25 cellular contexts compared by ENCODE assay signal in the genomic region with DNA sequence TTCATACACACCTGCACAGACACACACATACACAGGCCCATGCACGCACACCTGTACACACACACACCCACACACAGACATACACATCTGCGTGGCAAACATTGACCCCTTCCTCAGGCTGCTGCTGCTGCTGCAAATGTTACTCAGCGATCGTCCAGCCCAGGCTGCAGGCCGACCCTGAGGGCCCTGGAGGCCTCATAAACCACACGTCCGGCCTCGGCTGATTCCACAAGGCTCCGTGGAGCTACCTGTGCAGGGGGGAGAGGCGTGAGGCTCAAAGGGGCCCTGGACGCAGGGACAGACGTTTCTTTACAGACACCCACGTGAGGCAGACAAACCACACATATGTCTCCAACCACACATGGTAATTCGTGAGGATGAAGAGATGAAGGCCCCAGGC.
"Had no signal": no experiment of that assay in that cellular context is flagged by ENCODE, and none has a peak within 500 bp of the region (broad histone marks: within the 10 kb centered on the region; RNA-seq: fewer than 3 reads in every experiment).

No MANE protein-coding gene starts in this region.

- H3K4me3 ChIP-seq: ascending aorta, body of pancreas, MG63, SJSA1 had no signal

- H3K27me3 ChIP-seq: ascending aorta, body of pancreas, MG63, SJSA1 had no signal

- H3K36me3 Mint-ChIP-seq: activated naive CD4-positive, alpha-beta T cell treated with anti-CD3 and anti-CD28 coated beads, Interleukin-2, amount 50 U/mL, for 72 hours had no signal

- H3K4me3 Mint-ChIP-seq: activated CD8-positive, alpha-beta memory T cell treated with anti-CD3 and anti-CD28 coated beads, Interleukin-2, amount 10 ng/mL, durations not matched to agents 7 days and 5 days; activated naive CD8-positive, alpha-beta T cell treated with anti-CD3 and anti-CD28 coated beads, Interleukin-2, amount 50 U/mL, for 24 hours; activated T-cell treated with anti-CD3 and anti-CD28 coated beads, Interleukin-2, amount 50 U/mL, for 24 hours; T-helper 1 cell treated with Interleukin-12 subunit alpha and Interleukin-12 subunit beta and Interleukin-4 antibody, amounts not matched to agents 30 μg/mL and 1 μg/mL, for 36 hours had no signal

- H3K27ac Mint-ChIP-seq: activated CD8-positive, alpha-beta memory T cell treated with anti-CD3 and anti-CD28 coated beads, Interleukin-2, amount 10 ng/mL, durations not matched to agents 7 days and 5 days; activated naive CD4-positive, alpha-beta T cell treated with anti-CD3 and anti-CD28 coated beads, Interleukin-2, amount 50 U/mL, for 72 hours; activated naive CD8-positive, alpha-beta T cell treated with anti-CD3 and anti-CD28 coated beads, Interleukin-2, amount 50 U/mL, for 24 hours; activated T-cell treated with anti-CD3 and anti-CD28 coated beads, Interleukin-2, amount 50 U/mL, for 24 hours; T-helper 1 cell treated with Interleukin-12 subunit alpha and Interleukin-12 subunit beta and Interleukin-4 antibody, amounts not matched to agents 30 μg/mL and 1 μg/mL, for 36 hours had no signal

- H3K27ac ChIP-seq: ascending aorta, body of pancreas, SJSA1 had no signal

- H3K4me1 ChIP-seq: ascending aorta, body of pancreas, SJSA1 had no signal

- H3K9me3 ChIP-seq: ascending aorta, body of pancreas, MG63 had no signal

- DNase-seq: activated CD4-positive, alpha-beta T cell treated with anti-CD3 and anti-CD28 coated beads for 48 hours; activated CD4-positive, alpha-beta T cell treated with anti-CD3 and anti-CD28 coated beads, Interleukin-2, amount 50 U/mL, for 48 hours; activated CD4-positive, CD25-positive, alpha-beta regulatory T cell treated with anti-CD3 and anti-CD28 coated beads, Interleukin-2, amount 50 U/mL, for 72 hours; activated CD8-positive, alpha-beta memory T cell treated with anti-CD3 and anti-CD28 coated beads, Interleukin-2, amount 10 ng/mL, durations not matched to agents 7 days and 5 days; activated effector memory CD4-positive, alpha-beta T cell treated with anti-CD3 and anti-CD28 coated beads, Interleukin-2, amount 50 U/mL, for 16 hours; activated naive CD4-positive, alpha-beta T cell treated with Interleukin-2 at 50 U/mL for 16 hours; activated naive CD8-positive, alpha-beta T cell treated with anti-CD3 and anti-CD28 coated beads, Interleukin-2, amount 50 U/mL, for 24 hours; activated T-cell treated with anti-CD3 and anti-CD28 coated beads, Interleukin-2, amount 50 U/mL, for 24 hours; amniotic stem cell; body of pancreas; MG63; MV-4-11; NCI-H1092 treated with DMSO at 0.1 percent for 48 hours; NCI-H1436; NCI-H1694 treated with DMSO at 0.1 percent for 48 hours; NCI-H2029 treated with DMSO at 0.1 percent for 48 hours; NCI-H510A treated with DMSO at 0.1 percent for 48 hours; NCI-H69; NK-92 treated with Interleukin-12 subunit alpha and Interleukin-12 subunit beta, amount 100 ng/mL, for 24 hours; SHP77 had no signal

- H3K27me3 Mint-ChIP-seq: activated CD8-positive, alpha-beta memory T cell treated with anti-CD3 and anti-CD28 coated beads, Interleukin-2, amount 10 ng/mL, durations not matched to agents 7 days and 5 days; activated T-cell treated with anti-CD3 and anti-CD28 coated beads, Interleukin-2, amount 50 U/mL, for 24 hours had no signal

- ATAC-seq: activated CD8-positive, alpha-beta memory T cell treated with anti-CD3 and anti-CD28 coated beads, Interleukin-2, amount 10 ng/mL, durations not matched to agents 7 days and 5 days; activated naive CD4-positive, alpha-beta T cell treated with anti-CD3 and anti-CD28 coated beads, Interleukin-2, amount 50 U/mL, for 72 hours; activated naive CD8-positive, alpha-beta T cell treated with anti-CD3 and anti-CD28 coated beads, Interleukin-2, amount 50 U/mL, for 24 hours; body of pancreas; SK-N-SH treated with all-trans-retinoic acid at 6 μM for 48 hours had no signal

- H3K36me3 ChIP-seq: ascending aorta, MG63, SJSA1 had no signal
